In the genomic region with DNA sequence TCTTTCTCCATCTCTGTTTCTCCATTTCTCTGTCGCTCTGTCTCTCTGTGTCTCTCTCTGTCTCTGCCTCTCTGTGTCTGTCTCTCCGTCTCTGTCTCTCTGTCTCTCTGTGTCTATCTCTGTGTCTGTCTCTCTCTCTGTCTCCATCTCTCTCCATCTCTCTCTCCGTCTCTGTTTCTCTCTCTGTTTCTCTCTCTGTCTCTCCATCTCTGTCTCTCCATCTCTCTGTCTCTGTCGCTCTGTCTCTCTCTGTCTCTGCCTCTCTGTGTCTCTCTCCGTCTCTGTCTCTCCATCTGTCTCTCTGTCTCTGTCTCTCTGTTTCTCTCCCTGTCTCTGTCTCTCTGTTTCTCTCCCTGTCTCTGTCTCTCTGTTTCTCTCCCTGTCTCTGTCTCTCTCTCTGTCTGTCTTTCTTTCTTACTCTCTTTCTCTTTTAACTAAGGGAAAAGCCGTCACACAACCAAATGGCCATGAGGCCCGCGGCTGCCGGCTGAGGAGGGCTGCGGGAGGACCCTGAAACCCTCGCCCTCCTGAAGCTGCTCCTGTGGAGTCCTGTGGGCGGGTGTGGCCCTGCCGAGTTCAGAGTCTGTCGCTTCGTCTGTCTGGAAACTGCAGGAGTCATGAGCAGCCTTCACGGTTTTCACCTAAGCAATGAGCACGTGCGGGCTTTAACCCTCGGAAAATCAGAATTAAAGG, we compare ENCODE assay signal across 1 cellular context.
TF ChIP-seq lines count a peak whose summit lies in the region.

No MANE protein-coding gene starts in this region.

TF ChIP-seq in GM23338, 12 proteins besides CTCF, POLR2A, EP300 and RAD21:
- TF ChIP-seq EZH2phosphoT487 (IDR thresholded peaks at IDR 0.05; ENCODE audit: unreplicated experiment) (no peak), ZNF331 (CRISPR knock-in tag; IDR thresholded peaks at IDR 0.05; ENCODE audit: low read depth) (no peak), EZH2 (IDR thresholded peaks at IDR 0.05; ENCODE audit: low read depth, unreplicated experiment) (no peak), STAT1 (IDR thresholded peaks at IDR 0.05; ENCODE audit: unreplicated experiment) (no peak), ETS1 (IDR thresholded peaks at IDR 0.05) (no peak), REST (IDR thresholded peaks at IDR 0.05; ENCODE audit: unreplicated experiment) (no peak), CREB1 (CRISPR knock-in tag; IDR thresholded peaks at IDR 0.05; ENCODE audit: low read depth) (no peak), JUNB (IDR thresholded peaks at IDR 0.05; ENCODE audit: unreplicated experiment) (no peak), POLR2AphosphoS5 (IDR thresholded peaks at IDR 0.05; ENCODE audit: low read depth) (no peak), NANOG (IDR thresholded peaks at IDR 0.05; ENCODE audit: borderline replicate concordance) (no peak)
- TF ChIP-seq, protein P1, sequence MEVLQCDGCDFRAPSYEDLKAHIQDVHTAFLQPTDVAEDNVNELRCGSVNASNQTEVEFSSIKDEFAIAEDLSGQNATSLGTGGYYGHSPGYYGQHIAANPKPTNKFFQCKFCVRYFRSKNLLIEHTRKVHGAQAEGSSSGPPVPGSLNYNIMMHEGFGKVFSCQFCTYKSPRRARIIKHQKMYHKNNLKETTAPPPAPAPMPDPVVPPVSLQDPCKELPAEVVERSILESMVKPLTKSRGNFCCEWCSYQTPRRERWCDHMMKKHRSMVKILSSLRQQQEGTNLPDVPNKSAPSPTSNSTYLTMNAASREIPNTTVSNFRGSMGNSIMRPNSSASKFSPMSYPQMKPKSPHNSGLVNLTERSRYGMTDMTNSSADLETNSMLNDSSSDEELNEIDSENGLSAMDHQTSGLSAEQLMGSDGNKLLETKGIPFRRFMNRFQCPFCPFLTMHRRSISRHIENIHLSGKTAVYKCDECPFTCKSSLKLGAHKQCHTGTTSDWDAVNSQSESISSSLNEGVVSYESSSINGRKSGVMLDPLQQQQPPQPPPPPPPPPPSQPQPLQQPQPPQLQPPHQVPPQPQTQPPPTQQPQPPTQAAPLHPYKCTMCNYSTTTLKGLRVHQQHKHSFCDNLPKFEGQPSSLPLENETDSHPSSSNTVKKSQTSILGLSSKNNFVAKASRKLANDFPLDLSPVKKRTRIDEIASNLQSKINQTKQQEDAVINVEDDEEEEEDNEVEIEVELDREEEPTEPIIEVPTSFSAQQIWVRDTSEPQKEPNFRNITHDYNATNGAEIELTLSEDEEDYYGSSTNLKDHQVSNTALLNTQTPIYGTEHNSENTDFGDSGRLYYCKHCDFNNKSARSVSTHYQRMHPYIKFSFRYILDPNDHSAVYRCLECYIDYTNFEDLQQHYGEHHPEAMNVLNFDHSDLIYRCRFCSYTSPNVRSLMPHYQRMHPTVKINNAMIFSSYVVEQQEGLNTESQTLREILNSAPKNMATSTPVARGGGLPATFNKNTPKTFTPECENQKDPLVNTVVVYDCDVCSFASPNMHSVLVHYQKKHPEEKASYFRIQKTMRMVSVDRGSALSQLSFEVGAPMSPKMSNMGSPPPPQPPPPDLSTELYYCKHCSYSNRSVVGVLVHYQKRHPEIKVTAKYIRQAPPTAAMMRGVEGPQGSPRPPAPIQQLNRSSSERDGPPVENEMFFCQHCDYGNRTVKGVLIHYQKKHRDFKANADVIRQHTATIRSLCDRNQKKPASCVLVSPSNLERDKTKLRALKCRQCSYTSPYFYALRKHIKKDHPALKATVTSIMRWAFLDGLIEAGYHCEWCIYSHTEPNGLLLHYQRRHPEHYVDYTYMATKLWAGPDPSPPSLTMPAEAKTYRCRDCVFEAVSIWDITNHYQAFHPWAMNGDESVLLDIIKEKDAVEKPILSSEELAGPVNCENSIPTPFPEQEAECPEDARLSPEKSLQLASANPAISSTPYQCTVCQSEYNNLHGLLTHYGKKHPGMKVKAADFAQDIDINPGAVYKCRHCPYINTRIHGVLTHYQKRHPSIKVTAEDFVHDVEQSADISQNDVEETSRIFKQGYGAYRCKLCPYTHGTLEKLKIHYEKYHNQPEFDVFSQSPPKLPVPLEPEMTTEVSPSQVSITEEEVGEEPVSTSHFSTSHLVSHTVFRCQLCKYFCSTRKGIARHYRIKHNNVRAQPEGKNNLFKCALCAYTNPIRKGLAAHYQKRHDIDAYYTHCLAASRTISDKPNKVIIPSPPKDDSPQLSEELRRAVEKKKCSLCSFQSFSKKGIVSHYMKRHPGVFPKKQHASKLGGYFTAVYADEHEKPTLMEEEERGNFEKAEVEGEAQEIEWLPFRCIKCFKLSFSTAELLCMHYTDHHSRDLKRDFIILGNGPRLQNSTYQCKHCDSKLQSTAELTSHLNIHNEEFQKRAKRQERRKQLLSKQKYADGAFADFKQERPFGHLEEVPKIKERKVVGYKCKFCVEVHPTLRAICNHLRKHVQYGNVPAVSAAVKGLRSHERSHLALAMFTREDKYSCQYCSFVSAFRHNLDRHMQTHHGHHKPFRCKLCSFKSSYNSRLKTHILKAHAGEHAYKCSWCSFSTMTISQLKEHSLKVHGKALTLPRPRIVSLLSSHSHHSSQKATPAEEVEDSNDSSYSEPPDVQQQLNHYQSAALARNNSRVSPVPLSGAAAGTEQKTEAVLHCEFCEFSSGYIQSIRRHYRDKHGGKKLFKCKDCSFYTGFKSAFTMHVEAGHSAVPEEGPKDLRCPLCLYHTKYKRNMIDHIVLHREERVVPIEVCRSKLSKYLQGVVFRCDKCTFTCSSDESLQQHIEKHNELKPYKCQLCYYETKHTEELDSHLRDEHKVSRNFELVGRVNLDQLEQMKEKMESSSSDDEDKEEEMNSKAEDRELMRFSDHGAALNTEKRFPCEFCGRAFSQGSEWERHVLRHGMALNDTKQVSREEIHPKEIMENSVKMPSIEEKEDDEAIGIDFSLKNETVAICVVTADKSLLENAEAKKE (CRISPR knock-in tag; IDR thresholded peaks at IDR 0.05): no peak
